ENCODE assay signal across 8 cellular contexts in genomic region chr2:200305797-200306718, GRCh38. TPM values are rescaled to one million over a fixed set of nuclear protein-coding genes. Genes with fewer than 3 reads are reported as not detected.
DNase-seq lines count a peak whose midpoint lies in the region; ATAC-seq, FAIRE-seq and TF ChIP-seq lines count a peak whose summit lies in the region.

TSS of gene SPATS2L (plus strand) at chr2:200306693. CDS start at chr2:200389245, 82,552 bp downstream.

- peak within 1 kb of the TSS; percentile 95 for H3K4me2 ChIP-seq in mesendoderm (ENCODE audit: low read length)

- peak within 1 kb of the TSS; percentile 98 for H3K56ac ChIP-seq in mesendoderm (ENCODE audit: low read length)

- peak; percentile 39 for TF ChIP-seq POLR2A in GM18526 (IDR thresholded peaks at IDR 0.05; ENCODE audit: extremely low read depth, insufficient read length)

- peak; percentile 38 for DNase-seq in NCI-H82 treated with DMSO at 0.1 percent for 48 hours (lab: John Stamatoyannopoulos, UW; ENCODE audit: unreplicated experiment)
- peak; percentile 53 for DNase-seq in activated CD8-positive, alpha-beta memory T cell treated with anti-CD3 and anti-CD28 coated beads, Interleukin-2, amount 50 U/mL, for 4 hours
- peak; percentile 86 for DNase-seq in mesendoderm
- peak; percentile 20 to 35 for DNase-seq in stimulated activated CD8-positive, alpha-beta memory T cell treated with anti-CD3 and anti-CD28 coated beads, Interleukin-15, amount 100 ng/mL, for 4 hours (ENCODE audit: low read depth in 2 of 2)

- peak within 1 kb of the TSS; percentile 99 for H3K18ac ChIP-seq in mesendoderm (ENCODE audit: low read length)

- H3K79me1 ChIP-seq in mesendoderm (ENCODE audit: low read length): no peaks in the 10 kb centered on the region

- no peak within 1 kb of the TSS for H4K5ac ChIP-seq in mesendoderm (ENCODE audit: low read length)

- FAIRE-seq in endometrium (lab: Jason Lieb, UNC): peak; percentile 45

- peak within 1 kb of the TSS; percentile 81 for H3K23ac ChIP-seq in mesendoderm (ENCODE audit: low read length)

- peak within 1 kb of the TSS; percentile 96 for H2BK5ac ChIP-seq in mesendoderm (ENCODE audit: low read length)

- H3K4ac ChIP-seq in mesendoderm (ENCODE audit: low read depth, low read length): peak within 1 kb of the TSS; percentile 96

- peak within 1 kb of the TSS; percentile 95 for H3K9ac ChIP-seq in mesendoderm (ENCODE audit: low read length)

- H2BK15ac ChIP-seq in mesendoderm (replicated peaks; ENCODE audit: low read depth): no peak within 1 kb of the TSS

- H2AK5ac ChIP-seq in mesendoderm (ENCODE audit: low read length): no peak within 1 kb of the TSS

- no peaks in the 10 kb centered on the region for H3K27me3 ChIP-seq in mesendoderm (ENCODE audit: insufficient read depth, low read length, poor library complexity)

- WGBS in mesendoderm (ENCODE audit: extremely low coverage, insufficient coverage, low lambda C conversion rate): no CpG with 5 or more reads among the region's 47 CpGs

- H3K4me3 ChIP-seq in mesendoderm (ENCODE audit: low read length): peak within 1 kb of the TSS; percentile 72

- ATAC-seq in HG03064 (IDR thresholded peaks at IDR 0.05; ENCODE audit: low read depth, unreplicated experiment): peak; percentile 40

- H4K8ac ChIP-seq in mesendoderm (ENCODE audit: low read depth, low read length): peak within 1 kb of the TSS; percentile 96

- peak within 1 kb of the TSS; percentile 73 for H2BK120ac ChIP-seq in mesendoderm (ENCODE audit: low read depth, low read length)

- no peaks in the 10 kb centered on the region for H3K36me3 ChIP-seq in mesendoderm (ENCODE audit: control insufficient read depth, insufficient read depth, low read length)

- peaks cover 6% of the 10 kb centered on the region for H3K4me1 ChIP-seq in mesendoderm (ENCODE audit: control insufficient read depth, low read depth, low read length)

- H3K27ac ChIP-seq in 22Rv1: peak within 1 kb of the TSS; percentile 93
- peak within 1 kb of the TSS; percentile 92 for H3K27ac ChIP-seq in mesendoderm (ENCODE audit: low read depth, low read length)

- peaks cover 45% of the 10 kb centered on the region for H3K79me2 ChIP-seq in mesendoderm (ENCODE audit: control insufficient read depth, insufficient read depth, low read length)

- TF ChIP-seq CTCF in 22Rv1 (IDR thresholded peaks at IDR 0.05): 0 out of 2 replicates have a peak, but pooled peaks have one; percentile 4

RNA-seq across cellular contexts. Expression of gene SPATS2L, which starts in this region (rescaled TPM):
- polyA plus RNA-seq in mesendoderm (2013, experiment 1 of 2): 474 TPM
- polyA plus RNA-seq in mesendoderm (2013, experiment 2 of 2): 470 TPM

Comparison
In these comparisons a context has a peak if more than half of its experiments do, and no peak if none do; other contexts are left out.
1. Peak in every context shown above with its lines: DNase-seq, ATAC-seq, H3K4me3 ChIP-seq and H3K27ac ChIP-seq.
2. DNase-seq: peak in every context shown above with its lines; median percentile 86 in mesendoderm; 53 in activated CD8-positive, alpha-beta memory T cell treated with anti-CD3 and anti-CD28 coated beads, Interleukin-2, amount 50 U/mL, for 4 hours; 38 in NCI-H82 treated with DMSO at 0.1 percent for 48 hours; 28 in stimulated activated CD8-positive, alpha-beta memory T cell treated with anti-CD3 and anti-CD28 coated beads, Interleukin-15, amount 100 ng/mL, for 4 hours.